In genomic region chr3:42747581-42747980, GRCh38 we compare ENCODE assay signal across 13 cellular contexts. TPM values are rescaled to one million over a fixed set of nuclear protein-coding genes. Genes with fewer than 3 reads are reported as not detected.
DNase-seq lines count a peak whose midpoint lies in the region; ATAC-seq, FAIRE-seq and TF ChIP-seq lines count a peak whose summit lies in the region.
"Had no signal": no experiment of that assay in that cellular context is flagged by ENCODE, and none has a peak within 500 bp of the region (broad histone marks: within the 10 kb centered on the region; RNA-seq: fewer than 3 reads in every experiment).

No MANE protein-coding gene starts in this region.

- H3K4me1 Mint-ChIP-seq in activated T-cell treated with anti-CD3 and anti-CD28 coated beads, Interleukin-2, amount 50 U/mL, for 4 hours (ENCODE audit: low read depth) = peaks cover 39% of the 10 kb centered on the region
- H3K4me1 Mint-ChIP-seq in HFFc6 (ENCODE audit: low read depth) = peaks cover 7% of the 10 kb centered on the region

- peak; percentile 50 to 75 for ATAC-seq in activated T-cell treated with anti-CD3 and anti-CD28 coated beads, Interleukin-2, amount 50 U/mL, for 4 hours
- ATAC-seq in gastroesophageal sphincter = no peak
- ATAC-seq: left cardiac atrium had no signal

- H3K36me3 ChIP-seq in gastroesophageal sphincter = no peaks in the 10 kb centered on the region
- H3K36me3 ChIP-seq in tibial artery = no peaks in the 10 kb centered on the region
- H3K36me3 ChIP-seq: neutrophil had no signal

- no peaks in the 10 kb centered on the region for H3K9me3 Mint-ChIP-seq in activated T-cell treated with anti-CD3 and anti-CD28 coated beads, Interleukin-2, amount 50 U/mL, for 4 hours
- H3K9me3 Mint-ChIP-seq in HFFc6 = no peaks in the 10 kb centered on the region

- H3K9me3 ChIP-seq in gastroesophageal sphincter = no peaks in the 10 kb centered on the region
- H3K9me3 ChIP-seq in tibial artery = no peaks in the 10 kb centered on the region
- H3K9me3 ChIP-seq: neutrophil had no signal

- H3K27me3 ChIP-seq in gastroesophageal sphincter = no peaks in the 10 kb centered on the region
- no peaks in the 10 kb centered on the region for H3K27me3 ChIP-seq in tibial artery
- H3K27me3 ChIP-seq: neutrophil had no signal

- no peak for TF ChIP-seq POLR2A in gastroesophageal sphincter (IDR thresholded peaks at IDR 0.05)

- intact Hi-C loops in tibial artery (cut with DNase I; ENCODE audit: low total_unique reads) = loop anchor here (5.0 kb wide), 1 partner anchor 165 kb away; the partner anchor contains the start of gene SEC22C

- peaks cover 16 to 71% (median 17%) of the 10 kb centered on the region in 3 donors for H3K4me1 ChIP-seq in gastroesophageal sphincter
- H3K4me1 ChIP-seq in tibial artery = peaks cover 0 to 69% (median 38%) of the 10 kb centered on the region in 4 donors

- peak; percentile 31 for DNase-seq in activated naive CD4-positive, alpha-beta T cell treated with Interleukin-2 at 50 U/mL for 16 hours
- DNase-seq in activated naive CD4-positive, alpha-beta T cell treated with anti-CD3 and anti-CD28 coated beads, Interleukin-2, amount 50 U/mL, for 16 hours = no peak
- no peak for DNase-seq in activated T-cell treated with anti-CD3 and anti-CD28 coated beads, Interleukin-2, amount 50 U/mL, for 4 hours
- DNase-seq in tibial artery (peak; percentile 22 to 51), urothelium cell line (ENCODE audit: low spot score) (no peak), cortex of kidney (lab: John Stamatoyannopoulos, UW) (no peak), HFFc6 (no peak)
- DNase-seq: left cardiac atrium, NCI-H187 treated with DMSO at 0.1 percent for 48 hours had no signal

- H3K27me3 Mint-ChIP-seq in activated T-cell treated with anti-CD3 and anti-CD28 coated beads, Interleukin-2, amount 50 U/mL, for 4 hours (ENCODE audit: low read depth) = no peaks in the 10 kb centered on the region
- H3K27me3 Mint-ChIP-seq in HFFc6 (ENCODE audit: insufficient read depth) = peaks cover 8% of the 10 kb centered on the region

- H3K27ac Mint-ChIP-seq in HFFc6 = no peak overlapping the region

- no peak for FAIRE-seq in urothelium cell line (lab: Jason Lieb, UNC)

- TF ChIP-seq EP300 in gastroesophageal sphincter (IDR thresholded peaks at IDR 0.05) = no peak

- H3K4me3 ChIP-seq in gastroesophageal sphincter (no peak overlapping the region), tibial artery (no peak overlapping the region)

- H3K27ac ChIP-seq in gastroesophageal sphincter (peak overlapping the region in 3 of 4 donors; percentile 81 to 83 (median 82)), tibial artery (peak overlapping the region; percentile 80 to 87)
- H3K27ac ChIP-seq: neutrophil had no signal

- H3K4me3 Mint-ChIP-seq in activated T-cell treated with anti-CD3 and anti-CD28 coated beads, Interleukin-2, amount 50 U/mL, for 4 hours = no peak overlapping the region
- H3K4me3 Mint-ChIP-seq in HFFc6 = no peak overlapping the region

- no peaks in the 10 kb centered on the region for H3K36me3 Mint-ChIP-seq in activated T-cell treated with anti-CD3 and anti-CD28 coated beads, Interleukin-2, amount 50 U/mL, for 4 hours (ENCODE audit: insufficient read depth)
- no peaks in the 10 kb centered on the region for H3K36me3 Mint-ChIP-seq in HFFc6 (ENCODE audit: low read depth)

- 53% methylated on average over 5 of the region's 6 CpGs; no CpG with 5 or more reads in 1 of the 2 donors for WGBS in gastroesophageal sphincter (ENCODE audit: low coverage in 1 of 2), 2 donors

- TF ChIP-seq CTCF in gastroesophageal sphincter (IDR thresholded peaks at IDR 0.05) (no peak), tibial artery (IDR thresholded peaks at IDR 0.05) (no peak), HFFc6 (IDR thresholded peaks at IDR 0.05) (no peak)

RNA-seq across cellular contexts. Expression of gene CCDC13, which starts 25.5 kb away (rescaled TPM):
- total RNA-seq in activated T-cell treated with anti-CD3 and anti-CD28 coated beads, Interleukin-2, amount 50 U/mL, for 4 hours = under 1 TPM; 0.29 to 0.73 (median 0.35) TPM
- total RNA-seq in gastroesophageal sphincter = 1 to 10 TPM; 2.8 to 7.4 (median 5.6) TPM
- total RNA-seq in HFFc6 (2021; fragmentation: NEBNext Ultra II Directional; extraction: Animal tissue kit (Norgen Biotek cat#: 25700)) = under 1 TPM in 4 of 6 experiments, not detected in 2; 0.17 to 0.47 (median 0.30) TPM

RNA-seq across cellular contexts. Expression of gene HHATL, which starts 45.0 kb away (rescaled TPM):
- total RNA-seq in activated T-cell treated with anti-CD3 and anti-CD28 coated beads, Interleukin-2, amount 50 U/mL, for 4 hours = not detected
- 1 to 10 TPM in 1 of 4 donors, under 1 TPM in 1, not detected in 2; 0.23 to 1.2 TPM for total RNA-seq in gastroesophageal sphincter
- not detected for total RNA-seq in HFFc6 (2021; fragmentation: NEBNext Ultra II Directional; extraction: Animal tissue kit (Norgen Biotek cat#: 25700))
- total RNA-seq: Daoy, fibroblast of villous mesenchyme had no signal

RNA-seq across cellular contexts. Expression of gene HIGD1A, which starts 56.7 kb away (rescaled TPM):
- total RNA-seq in activated T-cell treated with anti-CD3 and anti-CD28 coated beads, Interleukin-2, amount 50 U/mL, for 4 hours = 10 to 100 TPM; 75.5 to 88.7 (median 83.0) TPM
- total RNA-seq in gastroesophageal sphincter = 100 to 1,000 TPM; 173 to 657 (median 393) TPM
- 100 to 1,000 TPM; 115 to 144 (median 125) TPM for total RNA-seq in HFFc6 (2021; fragmentation: NEBNext Ultra II Directional; extraction: Animal tissue kit (Norgen Biotek cat#: 25700))

Comparison
In these comparisons a context has a peak if more than half of its experiments do, and no peak if none do; other contexts are left out.
1. DNase-seq: peak in activated naive CD4-positive, alpha-beta T cell treated with Interleukin-2 at 50 U/mL for 16 hours (single experiment) and tibial artery (2 of 2); none in activated naive CD4-positive, alpha-beta T cell treated with anti-CD3 and anti-CD28 coated beads, Interleukin-2, amount 50 U/mL, for 16 hours (single experiment), activated T-cell treated with anti-CD3 and anti-CD28 coated beads, Interleukin-2, amount 50 U/mL, for 4 hours (single experiment), urothelium cell line (single experiment), cortex of kidney (single experiment) and HFFc6 (single experiment).